In genomic region chr2:223837290-223838061, GRCh38 we compare ENCODE assay signal across 8 cellular contexts. TPM values are rescaled to one million over a fixed set of nuclear protein-coding genes. Genes with fewer than 3 reads are reported as not detected.
DNase-seq lines count a peak whose midpoint lies in the region; ATAC-seq and TF ChIP-seq lines count a peak whose summit lies in the region.

Gene AP1S3 (minus strand): TSS chr2:223837582. CDS start chr2:223837450, 132 bp downstream.

- H3K36me3 ChIP-seq in ES-I3 (ENCODE audit: insufficient read depth, low read length) (no peaks in the 10 kb centered on the region), tibial nerve (no peaks in the 10 kb centered on the region)

- peak within 1 kb of the TSS; percentile 89 for H3K4me3 Mint-ChIP-seq in osteocyte (ENCODE audit: unreplicated experiment)

- H3K27ac ChIP-seq in tibial nerve, result peak within 1 kb of the TSS; percentile 26 to 84 (median 80)

- TF ChIP-seq CTCF in osteocyte (IDR thresholded peaks at IDR 0.05) (no peak), tibial nerve (IDR thresholded peaks at IDR 0.05) (no peak)

- H3K27ac Mint-ChIP-seq in osteocyte (ENCODE audit: unreplicated experiment), result peak within 1 kb of the TSS; percentile 18

- peak within 1 kb of the TSS; percentile 57 to 78 (median 71) for H3K4me3 ChIP-seq in tibial nerve

- H3K27me3 ChIP-seq in tibial nerve, result no peaks in the 10 kb centered on the region

- no peaks in the 10 kb centered on the region for H3K9me3 ChIP-seq in ES-I3 (ENCODE audit: control insufficient read depth, insufficient read depth, low read length)
- no peaks in the 10 kb centered on the region for H3K9me3 ChIP-seq in tibial nerve

- H3K4me1 Mint-ChIP-seq in osteocyte (ENCODE audit: unreplicated experiment), result peaks cover 10% of the 10 kb centered on the region

- no peak for TF ChIP-seq POLR2A in tibial nerve (IDR thresholded peaks at IDR 0.05)

- WGBS in tibial nerve, 2 donors, result 1 to 3% methylated on average over 50 to 52 of the region's 82 CpGs

- H3K4me1 ChIP-seq in ES-I3 (ENCODE audit: insufficient read depth, low read length) (peaks cover 14% of the 10 kb centered on the region), tibial nerve (peaks cover 0 to 9% (median 6%) of the 10 kb centered on the region in 4 donors)

- DNase-seq in Kasumi-1 (lab: John Stamatoyannopoulos, UW), result peak; percentile 25 to 36
- peak; percentile 49 for DNase-seq in SHP77 treated with DMSO at 0.1 percent for 48 hours (lab: John Stamatoyannopoulos, UW)
- peak; percentile 47 for DNase-seq in activated gamma-delta T cell treated with anti-CD3 and anti-CD28 coated beads, Interleukin-2, amount 50 U/mL, for 16 hours (ENCODE audit: low read depth)
- DNase-seq in globus pallidus (ENCODE audit: low spot score), result peak; percentile 21
- DNase-seq in osteocyte (ENCODE audit: extremely low spot score, unreplicated experiment), result peak; percentile 86
- peak in 1 of 2 donors; percentile 19 for DNase-seq in tibial nerve (ENCODE audit: low spot score in 2 of 2)

- H3K36me3 Mint-ChIP-seq in osteocyte (ENCODE audit: unreplicated experiment), result no peaks in the 10 kb centered on the region

- ATAC-seq in GM21825 (IDR thresholded peaks at IDR 0.05; ENCODE audit: unreplicated experiment), result peak; percentile 64

- no peak for TF ChIP-seq EP300 in tibial nerve (IDR thresholded peaks at IDR 0.05)

- no peaks in the 10 kb centered on the region for H3K9me3 Mint-ChIP-seq in osteocyte (ENCODE audit: unreplicated experiment)

- peak within 1 kb of the TSS; percentile 75 for H3K9ac ChIP-seq in ES-I3 (ENCODE audit: low read depth, low read length)

- no peaks in the 10 kb centered on the region for H3K27me3 Mint-ChIP-seq in osteocyte (ENCODE audit: unreplicated experiment)

RNA-seq across cellular contexts. Expression of gene AP1S3, which starts in this region (rescaled TPM):
- total RNA-seq in osteocyte (3.1 and 3.5 TPM in 2 replicates), tibial nerve (1 to 10 TPM in 2 of 4 donors, under 1 TPM in 1, not detected in 1; 0.59 to 1.5 (median 1.0) TPM)
